Comparison of ENCODE assay signal across 2 cellular contexts in the genomic region with DNA sequence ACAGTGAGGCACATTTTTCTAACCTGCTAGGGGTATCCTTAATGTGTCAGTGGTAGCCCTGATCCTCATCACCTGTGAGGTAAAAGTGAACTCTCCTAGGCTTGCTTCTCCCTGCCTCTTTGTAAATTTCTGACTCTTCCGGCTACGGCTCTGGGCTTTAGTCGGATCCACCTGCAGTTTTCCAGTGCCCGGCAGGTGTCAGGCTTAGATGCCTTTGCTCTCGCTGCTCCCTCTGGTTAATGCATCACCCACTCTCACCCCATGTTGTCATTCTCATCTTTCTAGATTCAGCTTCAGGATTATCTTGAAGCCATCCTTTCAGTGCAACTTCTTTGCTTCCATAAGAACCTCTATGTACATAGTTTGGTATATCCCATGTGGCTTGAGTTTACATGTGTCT.
TF ChIP-seq lines count a peak whose summit lies in the region.

No MANE protein-coding gene starts in this region.

TF ChIP-seq in IMR-90, 13 proteins besides CTCF, POLR2A, EP300 and RAD21:
- TF ChIP-seq RFX5 (IDR thresholded peaks at IDR 0.05; ENCODE audit: low read depth, low read length) (no peak), SMC3 (IDR thresholded peaks at IDR 0.05; ENCODE audit: low read depth, low read length) (no peak), MAFK (IDR thresholded peaks at IDR 0.05; ENCODE audit: low read depth, low read length) (no peak), MAZ (IDR thresholded peaks at IDR 0.05; ENCODE audit: borderline replicate concordance, low read depth, low read length) (no peak), RCOR1 (IDR thresholded peaks at IDR 0.05; ENCODE audit: insufficient replicate concordance, low read length) (no peak), NFE2L2 (IDR thresholded peaks at IDR 0.05; ENCODE audit: low read depth, low read length) (no peak)
- TF ChIP-seq, protein P1, sequence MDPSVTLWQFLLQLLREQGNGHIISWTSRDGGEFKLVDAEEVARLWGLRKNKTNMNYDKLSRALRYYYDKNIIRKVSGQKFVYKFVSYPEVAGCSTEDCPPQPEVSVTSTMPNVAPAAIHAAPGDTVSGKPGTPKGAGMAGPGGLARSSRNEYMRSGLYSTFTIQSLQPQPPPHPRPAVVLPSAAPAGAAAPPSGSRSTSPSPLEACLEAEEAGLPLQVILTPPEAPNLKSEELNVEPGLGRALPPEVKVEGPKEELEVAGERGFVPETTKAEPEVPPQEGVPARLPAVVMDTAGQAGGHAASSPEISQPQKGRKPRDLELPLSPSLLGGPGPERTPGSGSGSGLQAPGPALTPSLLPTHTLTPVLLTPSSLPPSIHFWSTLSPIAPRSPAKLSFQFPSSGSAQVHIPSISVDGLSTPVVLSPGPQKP (IDR thresholded peaks at IDR 0.05; ENCODE audit: borderline replicate concordance, low read depth, low read length): no peak

TF ChIP-seq in HepG2, 621 proteins besides CTCF, POLR2A, EP300 and RAD21:
- TF ChIP-seq SMC3 (IDR thresholded peaks at IDR 0.05; ENCODE audit: low read length): peak; percentile 76
- TF ChIP-seq, protein P2, sequence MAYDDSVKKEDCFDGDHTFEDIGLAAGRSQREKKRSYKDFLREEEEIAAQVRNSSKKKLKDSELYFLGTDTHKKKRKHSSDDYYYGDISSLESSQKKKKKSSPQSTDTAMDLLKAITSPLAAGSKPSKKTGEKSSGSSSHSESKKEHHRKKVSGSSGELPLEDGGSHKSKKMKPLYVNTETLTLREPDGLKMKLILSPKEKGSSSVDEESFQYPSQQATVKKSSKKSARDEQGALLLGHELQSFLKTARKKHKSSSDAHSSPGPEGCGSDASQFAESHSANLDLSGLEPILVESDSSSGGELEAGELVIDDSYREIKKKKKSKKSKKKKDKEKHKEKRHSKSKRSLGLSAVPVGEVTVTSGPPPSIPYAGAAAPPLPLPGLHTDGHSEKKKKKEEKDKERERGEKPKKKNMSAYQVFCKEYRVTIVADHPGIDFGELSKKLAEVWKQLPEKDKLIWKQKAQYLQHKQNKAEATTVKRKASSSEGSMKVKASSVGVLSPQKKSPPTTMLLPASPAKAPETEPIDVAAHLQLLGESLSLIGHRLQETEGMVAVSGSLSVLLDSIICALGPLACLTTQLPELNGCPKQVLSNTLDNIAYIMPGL (CRISPR knock-in tag; IDR thresholded peaks at IDR 0.05; ENCODE audit: borderline replicate concordance in 1 of 2, low read depth in 1 of 2): peak in 1 of 2 experiments; percentile 48; a peak in 1 of 4 replicates
- 0 out of 2 replicates have a peak, but pooled peaks have one; percentile 23 for TF ChIP-seq KMT2B (CRISPR knock-in tag; IDR thresholded peaks at IDR 0.05)
- TF ChIP-seq, protein P3, sequence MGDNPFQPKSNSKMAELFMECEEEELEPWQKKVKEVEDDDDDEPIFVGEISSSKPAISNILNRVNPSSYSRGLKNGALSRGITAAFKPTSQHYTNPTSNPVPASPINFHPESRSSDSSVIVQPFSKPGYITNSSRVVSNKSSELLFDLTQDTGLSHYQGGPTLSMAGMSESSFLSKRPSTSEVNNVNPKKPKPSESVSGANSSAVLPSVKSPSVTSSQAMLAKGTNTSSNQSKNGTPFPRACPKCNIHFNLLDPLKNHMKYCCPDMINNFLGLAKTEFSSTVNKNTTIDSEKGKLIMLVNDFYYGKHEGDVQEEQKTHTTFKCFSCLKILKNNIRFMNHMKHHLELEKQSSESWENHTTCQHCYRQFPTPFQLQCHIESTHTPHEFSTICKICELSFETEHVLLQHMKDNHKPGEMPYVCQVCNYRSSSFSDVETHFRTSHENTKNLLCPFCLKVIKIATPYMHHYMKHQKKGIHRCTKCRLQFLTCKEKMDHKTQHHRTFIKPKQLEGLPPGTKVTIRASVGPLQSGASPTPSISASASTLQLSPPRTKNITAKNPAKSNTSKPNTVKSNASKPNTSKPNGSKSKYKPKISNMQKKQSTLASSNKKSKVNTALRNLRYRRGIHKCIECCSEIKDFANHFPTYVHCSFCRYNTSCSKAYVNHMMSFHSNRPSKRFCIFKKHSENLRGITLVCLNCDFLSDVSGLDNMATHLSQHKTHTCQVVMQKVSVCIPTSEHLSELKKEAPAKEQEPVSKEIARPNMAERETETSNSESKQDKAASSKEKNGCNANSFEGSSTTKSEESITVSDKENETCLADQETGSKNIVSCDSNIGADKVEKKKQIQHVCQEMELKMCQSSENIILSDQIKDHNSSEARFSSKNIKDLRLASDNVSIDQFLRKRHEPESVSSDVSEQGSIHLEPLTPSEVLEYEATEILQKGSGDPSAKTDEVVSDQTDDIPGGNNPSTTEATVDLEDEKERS (CRISPR knock-in tag; IDR thresholded peaks at IDR 0.05): no peak
- TF ChIP-seq ELF3 (CRISPR knock-in tag; IDR thresholded peaks at IDR 0.05): 0 out of 2 replicates have a peak, but pooled peaks have one; percentile 36
- TF ChIP-seq XRCC5 (optimal IDR thresholded peaks at IDR 0.05; ENCODE audit: low read length): peak; percentile 77
- TF ChIP-seq HIVEP1 (CRISPR knock-in tag; IDR thresholded peaks at IDR 0.05): no peak
- no peak for TF ChIP-seq ZNF343 (CRISPR knock-in tag; IDR thresholded peaks at IDR 0.05)
- 0 out of 2 replicates have a peak, but pooled peaks have one; percentile 21 for TF ChIP-seq SAP130 (CRISPR knock-in tag; IDR thresholded peaks at IDR 0.05; ENCODE audit: low read depth)
- peak; percentile 75 for TF ChIP-seq STAG1 (CRISPR knock-in tag; IDR thresholded peaks at IDR 0.05)
- TF ChIP-seq ARHGAP35 (CRISPR knock-in tag; IDR thresholded peaks at IDR 0.05; ENCODE audit: borderline replicate concordance): no peak
- TF ChIP-seq, protein P4, sequence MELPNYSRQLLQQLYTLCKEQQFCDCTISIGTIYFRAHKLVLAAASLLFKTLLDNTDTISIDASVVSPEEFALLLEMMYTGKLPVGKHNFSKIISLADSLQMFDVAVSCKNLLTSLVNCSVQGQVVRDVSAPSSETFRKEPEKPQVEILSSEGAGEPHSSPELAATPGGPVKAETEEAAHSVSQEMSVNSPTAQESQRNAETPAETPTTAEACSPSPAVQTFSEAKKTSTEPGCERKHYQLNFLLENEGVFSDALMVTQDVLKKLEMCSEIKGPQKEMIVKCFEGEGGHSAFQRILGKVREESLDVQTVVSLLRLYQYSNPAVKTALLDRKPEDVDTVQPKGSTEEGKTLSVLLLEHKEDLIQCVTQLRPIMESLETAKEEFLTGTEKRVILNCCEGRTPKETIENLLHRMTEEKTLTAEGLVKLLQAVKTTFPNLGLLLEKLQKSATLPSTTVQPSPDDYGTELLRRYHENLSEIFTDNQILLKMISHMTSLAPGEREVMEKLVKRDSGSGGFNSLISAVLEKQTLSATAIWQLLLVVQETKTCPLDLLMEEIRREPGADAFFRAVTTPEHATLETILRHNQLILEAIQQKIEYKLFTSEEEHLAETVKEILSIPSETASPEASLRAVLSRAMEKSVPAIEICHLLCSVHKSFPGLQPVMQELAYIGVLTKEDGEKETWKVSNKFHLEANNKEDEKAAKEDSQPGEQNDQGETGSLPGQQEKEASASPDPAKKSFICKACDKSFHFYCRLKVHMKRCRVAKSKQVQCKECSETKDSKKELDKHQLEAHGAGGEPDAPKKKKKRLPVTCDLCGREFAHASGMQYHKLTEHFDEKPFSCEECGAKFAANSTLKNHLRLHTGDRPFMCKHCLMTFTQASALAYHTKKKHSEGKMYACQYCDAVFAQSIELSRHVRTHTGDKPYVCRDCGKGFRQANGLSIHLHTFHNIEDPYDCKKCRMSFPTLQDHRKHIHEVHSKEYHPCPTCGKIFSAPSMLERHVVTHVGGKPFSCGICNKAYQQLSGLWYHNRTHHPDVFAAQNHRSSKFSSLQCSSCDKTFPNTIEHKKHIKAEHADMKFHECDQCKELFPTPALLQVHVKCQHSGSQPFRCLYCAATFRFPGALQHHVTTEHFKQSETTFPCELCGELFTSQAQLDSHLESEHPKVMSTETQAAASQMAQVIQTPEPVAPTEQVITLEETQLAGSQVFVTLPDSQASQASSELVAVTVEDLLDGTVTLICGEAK (IDR thresholded peaks at IDR 0.05): no peak
- TF ChIP-seq, protein P4 (CRISPR knock-in tag; IDR thresholded peaks at IDR 0.05): no peak
- TF ChIP-seq ZNF773 (CRISPR knock-in tag; IDR thresholded peaks at IDR 0.05; ENCODE audit: borderline replicate concordance): no peak
- TF ChIP-seq, protein P5, sequence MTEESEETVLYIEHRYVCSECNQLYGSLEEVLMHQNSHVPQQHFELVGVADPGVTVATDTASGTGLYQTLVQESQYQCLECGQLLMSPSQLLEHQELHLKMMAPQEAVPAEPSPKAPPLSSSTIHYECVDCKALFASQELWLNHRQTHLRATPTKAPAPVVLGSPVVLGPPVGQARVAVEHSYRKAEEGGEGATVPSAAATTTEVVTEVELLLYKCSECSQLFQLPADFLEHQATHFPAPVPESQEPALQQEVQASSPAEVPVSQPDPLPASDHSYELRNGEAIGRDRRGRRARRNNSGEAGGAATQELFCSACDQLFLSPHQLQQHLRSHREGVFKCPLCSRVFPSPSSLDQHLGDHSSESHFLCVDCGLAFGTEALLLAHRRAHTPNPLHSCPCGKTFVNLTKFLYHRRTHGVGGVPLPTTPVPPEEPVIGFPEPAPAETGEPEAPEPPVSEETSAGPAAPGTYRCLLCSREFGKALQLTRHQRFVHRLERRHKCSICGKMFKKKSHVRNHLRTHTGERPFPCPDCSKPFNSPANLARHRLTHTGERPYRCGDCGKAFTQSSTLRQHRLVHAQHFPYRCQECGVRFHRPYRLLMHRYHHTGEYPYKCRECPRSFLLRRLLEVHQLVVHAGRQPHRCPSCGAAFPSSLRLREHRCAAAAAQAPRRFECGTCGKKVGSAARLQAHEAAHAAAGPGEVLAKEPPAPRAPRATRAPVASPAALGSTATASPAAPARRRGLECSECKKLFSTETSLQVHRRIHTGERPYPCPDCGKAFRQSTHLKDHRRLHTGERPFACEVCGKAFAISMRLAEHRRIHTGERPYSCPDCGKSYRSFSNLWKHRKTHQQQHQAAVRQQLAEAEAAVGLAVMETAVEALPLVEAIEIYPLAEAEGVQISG (CRISPR knock-in tag; IDR thresholded peaks at IDR 0.05): no peak
- no peak for TF ChIP-seq ZSCAN12 (CRISPR knock-in tag; IDR thresholded peaks at IDR 0.05)
- no peak for TF ChIP-seq ZNF768 (CRISPR knock-in tag; IDR thresholded peaks at IDR 0.05)
